In the genomic region with DNA sequence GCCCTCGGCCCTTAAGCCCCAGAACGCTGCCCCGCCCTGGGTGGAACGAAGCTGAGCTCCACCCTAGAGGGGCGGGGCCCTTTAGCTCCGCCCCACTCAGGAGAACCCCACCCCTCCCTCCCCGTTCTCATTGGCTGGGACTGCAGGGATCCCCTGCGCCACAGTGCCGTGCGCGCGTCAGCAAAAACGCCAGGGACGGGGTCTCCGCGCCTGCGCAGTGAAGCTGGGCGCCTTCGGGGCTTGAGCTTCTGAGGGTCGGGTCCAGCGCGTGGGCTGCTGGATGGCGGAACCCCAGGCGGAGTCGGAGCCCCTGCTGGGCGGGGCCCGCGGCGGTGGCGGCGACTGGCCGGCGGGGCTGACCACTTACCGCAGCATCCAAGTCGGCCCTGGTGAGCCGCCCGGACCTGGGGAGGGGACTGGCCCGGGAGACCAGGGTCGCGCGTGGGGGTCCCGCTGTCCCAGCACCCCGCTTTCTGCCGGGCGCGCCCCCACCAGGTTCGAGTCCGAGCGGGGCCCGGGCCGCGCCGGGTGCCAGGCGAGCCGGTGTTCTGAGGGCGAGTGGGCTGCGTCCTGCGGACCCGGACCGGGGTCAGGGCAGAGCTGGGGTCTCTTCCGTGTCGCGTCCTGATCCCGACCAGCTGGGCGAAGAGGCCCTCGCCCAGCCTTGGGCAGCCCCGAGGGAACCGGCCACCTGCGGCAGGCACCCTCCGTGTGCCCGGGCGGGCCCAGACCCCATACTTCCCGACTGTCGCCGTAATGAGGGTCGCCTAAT, we compare ENCODE assay signal across 8 cellular contexts. TPM values are rescaled to one million over a fixed set of nuclear protein-coding genes. Genes with fewer than 3 reads are reported as not detected.
DNase-seq lines count a peak whose midpoint lies in the region; ATAC-seq and TF ChIP-seq lines count a peak whose summit lies in the region.

TPCN2 (plus strand) TSS at position 215 of the 772 bp plus-strand sequence; CDS start at position 281, 66 bp downstream.

- H2AFZ ChIP-seq in trophoblast cell (ENCODE audit: insufficient read depth, low read length, poor library complexity), result peak within 1 kb of the TSS; percentile 97

- H2AK5ac ChIP-seq in trophoblast cell (ENCODE audit: low read length), result peak within 1 kb of the TSS; percentile 76

- peaks cover 6% of the 10 kb centered on the region for H3K79me2 ChIP-seq in trophoblast cell (ENCODE audit: control insufficient read depth, insufficient read depth, low read length, poor library complexity)

- peak within 1 kb of the TSS; percentile 99 for H3K4me2 ChIP-seq in trophoblast cell (ENCODE audit: low read length)

- no peak within 1 kb of the TSS for H3K23ac ChIP-seq in trophoblast cell (ENCODE audit: low read length)

- no peak for TF ChIP-seq CTCF in GM12875 (IDR thresholded peaks at IDR 0.05; ENCODE audit: borderline replicate concordance, insufficient read depth, low read depth, low read length)
- TF ChIP-seq CTCF in tibial nerve (IDR thresholded peaks at IDR 0.05), result peak in 1 of 5 experiments; percentile 28

- no peaks in the 10 kb centered on the region for H3K9me3 Mint-ChIP-seq in activated naive CD8-positive, alpha-beta T cell treated with anti-CD3 and anti-CD28 coated beads, Interleukin-2, amount 50 U/mL, for 24 hours

- H3K36me3 ChIP-seq in trophoblast cell (ENCODE audit: control insufficient read depth in 1 of 2, insufficient read depth in 2 of 2, low read length in 2 of 2), result peaks cover 0 to 2% of the 10 kb centered on the region in 2 experiments
- H3K36me3 ChIP-seq in tibial nerve, result peaks cover 0 to 6% (median 0%) of the 10 kb centered on the region in 3 donors

- peak within 1 kb of the TSS; percentile 94 for H2BK120ac ChIP-seq in trophoblast cell (ENCODE audit: insufficient read depth, low read length, poor library complexity)

- H3K4me3 ChIP-seq in GM12875 (ENCODE audit: low read depth, low read length) (peak within 1 kb of the TSS; percentile 98), trophoblast cell (ENCODE audit: low read depth, low read length) (peak within 1 kb of the TSS; percentile 91), tibial nerve (peak within 1 kb of the TSS; percentile 72 to 99 (median 94))

- peak within 1 kb of the TSS; percentile 99 for H3K18ac ChIP-seq in trophoblast cell (ENCODE audit: low read length)

- H3K27ac ChIP-seq in trophoblast cell (ENCODE audit: low read depth, low read length) (peak within 1 kb of the TSS; percentile 16), tibial nerve (peak within 1 kb of the TSS; percentile 95 to 100 (median 98))

- H3K4me1 ChIP-seq in trophoblast cell (ENCODE audit: control insufficient read depth in 1 of 2, insufficient read depth in 2 of 2, low read length in 2 of 2) (peaks cover 8 to 14% of the 10 kb centered on the region in 2 experiments), tibial nerve (peaks cover 0 to 67% (median 29%) of the 10 kb centered on the region in 4 donors)

- H4K12ac ChIP-seq in trophoblast cell (ENCODE audit: low read depth, low read length), result peak within 1 kb of the TSS; percentile 97

- H3K9me3 ChIP-seq in trophoblast cell (ENCODE audit: insufficient read depth, low read depth, low read length) (no peaks in the 10 kb centered on the region), tibial nerve (no peaks in the 10 kb centered on the region)

- peak; percentile 93 for DNase-seq in NCI-H1436 (lab: John Stamatoyannopoulos, UW)
- peak; percentile 92 for DNase-seq in SW480 (ENCODE audit: low spot score)
- peak; percentile 92 for DNase-seq in activated naive CD8-positive, alpha-beta T cell treated with anti-CD3 and anti-CD28 coated beads, Interleukin-2, amount 50 U/mL, for 24 hours
- peak; percentile 95 for DNase-seq in cardiac septum (ENCODE audit: low spot score)
- peak; percentile 79 to 85 for DNase-seq in trophoblast cell
- DNase-seq in tibial nerve (ENCODE audit: low spot score in 2 of 2), result peak; percentile 79

- intact Hi-C loops in cardiac septum (cut with DNase I), result loop anchor here (5.0 kb wide), 1 partner anchor 147 kb away; the partner anchor contains the start of genes IGHMBP2 and MRPL21

- H3K27me3 ChIP-seq in trophoblast cell (ENCODE audit: insufficient read depth, low read length) (peaks cover 1% of the 10 kb centered on the region), tibial nerve (no peaks in the 10 kb centered on the region)

- peak; percentile 35 to 93 for TF ChIP-seq POLR2A in tibial nerve (IDR thresholded peaks at IDR 0.05)

- peaks cover 10% of the 10 kb centered on the region for H3K79me1 ChIP-seq in trophoblast cell (ENCODE audit: low read length)

- TF ChIP-seq EP300 in tibial nerve (IDR thresholded peaks at IDR 0.05), result peak; percentile 79 to 98

- peak within 1 kb of the TSS; percentile 90 for H3K9ac ChIP-seq in trophoblast cell (ENCODE audit: low read length)

- H3K36me3 Mint-ChIP-seq in activated naive CD8-positive, alpha-beta T cell treated with anti-CD3 and anti-CD28 coated beads, Interleukin-2, amount 50 U/mL, for 24 hours (ENCODE audit: low read depth), result no peaks in the 10 kb centered on the region

- peak; percentile 81 for ATAC-seq in HG02763 (IDR thresholded peaks at IDR 0.05; ENCODE audit: unreplicated experiment)
- ATAC-seq in activated naive CD8-positive, alpha-beta T cell treated with anti-CD3 and anti-CD28 coated beads, Interleukin-2, amount 50 U/mL, for 24 hours, result peak; percentile 95

- H3K4ac ChIP-seq in trophoblast cell (ENCODE audit: low read depth, low read length), result peak within 1 kb of the TSS; percentile 98

- H3K4me1 Mint-ChIP-seq in activated naive CD8-positive, alpha-beta T cell treated with anti-CD3 and anti-CD28 coated beads, Interleukin-2, amount 50 U/mL, for 24 hours, result peaks cover 30% of the 10 kb centered on the region

- peak within 1 kb of the TSS; percentile 45 for H2BK12ac ChIP-seq in trophoblast cell (ENCODE audit: low read length)

- peak within 1 kb of the TSS; percentile 99 for H4K8ac ChIP-seq in trophoblast cell (ENCODE audit: low read depth, low read length)

- peak within 1 kb of the TSS; percentile 98 for H4K91ac ChIP-seq in trophoblast cell (ENCODE audit: low read depth, low read length)

- WGBS in trophoblast cell (ENCODE audit: extremely low coverage, insufficient coverage, insufficient read length), result no CpG with 5 or more reads among the region's 76 CpGs
- WGBS in tibial nerve, 2 donors, result 0% methylated on average over 21 to 40 of the region's 76 CpGs

- H3K14ac ChIP-seq in trophoblast cell (ENCODE audit: low read length), result peak within 1 kb of the TSS; percentile 98

- peaks cover 3% of the 10 kb centered on the region for H3K27me3 Mint-ChIP-seq in activated naive CD8-positive, alpha-beta T cell treated with anti-CD3 and anti-CD28 coated beads, Interleukin-2, amount 50 U/mL, for 24 hours

- H3K4me3 Mint-ChIP-seq in activated naive CD8-positive, alpha-beta T cell treated with anti-CD3 and anti-CD28 coated beads, Interleukin-2, amount 50 U/mL, for 24 hours, result peak within 1 kb of the TSS; percentile 81

- peak within 1 kb of the TSS; percentile 84 for H2BK5ac ChIP-seq in trophoblast cell (ENCODE audit: low read depth, low read length, poor library complexity)

- H3K27ac Mint-ChIP-seq in activated naive CD8-positive, alpha-beta T cell treated with anti-CD3 and anti-CD28 coated beads, Interleukin-2, amount 50 U/mL, for 24 hours, result peak within 1 kb of the TSS; percentile 78

RNA-seq across cellular contexts. Expression of gene TPCN2, which starts in this region (rescaled TPM):
- 12.5 TPM for total RNA-seq in cardiac septum
- polyA plus RNA-seq in trophoblast cell (2013), result 5.2 TPM in 2 replicates
- 10 to 100 TPM; 27.1 to 36.1 (median 31.3) TPM for total RNA-seq in tibial nerve

Comparison
In these comparisons a context has a peak if more than half of its experiments do, and no peak if none do; other contexts are left out.
1. Peak in every context shown above with its lines: DNase-seq, ATAC-seq, H3K4me3 ChIP-seq and H3K27ac ChIP-seq.